Comparison of ENCODE assay signal across 8 cellular contexts in genomic region chr1:206557636-206558473, GRCh38. TPM values are rescaled to one million over a fixed set of nuclear protein-coding genes. Genes with fewer than 3 reads are reported as not detected.
DNase-seq lines count a peak whose midpoint lies in the region; TF ChIP-seq lines count a peak whose summit lies in the region.

No MANE protein-coding gene starts in this region.

- H3K27me3 ChIP-seq in GM23248 (replicated peaks; ENCODE audit: insufficient read depth) (no peaks in the 10 kb centered on the region), SU-DHL-6 (ENCODE audit: low read length) (no peaks in the 10 kb centered on the region), osteoblast (ENCODE audit: insufficient read depth, low read length) (peaks cover 9% of the 10 kb centered on the region)

- H3K4me3 ChIP-seq in AG04449 (ENCODE audit: low read depth, low read length) = peak overlapping the region; percentile 53
- peak overlapping the region; percentile 72 for H3K4me3 ChIP-seq in GM23248
- H3K4me3 ChIP-seq in SU-DHL-6 (ENCODE audit: insufficient read depth, low read length, poor library complexity, severe bottlenecking) = peak overlapping the region; percentile 70
- peak overlapping the region; percentile 69 for H3K4me3 ChIP-seq in osteoblast (ENCODE audit: insufficient read depth, low read length)

- H3K4me2 ChIP-seq in GM23248 (ENCODE audit: unreplicated experiment) (peak overlapping the region; percentile 85), SU-DHL-6 (ENCODE audit: low read depth, low read length, poor library complexity, severe bottlenecking) (peak overlapping the region; percentile 92), osteoblast (ENCODE audit: insufficient read depth, low read length) (peak overlapping the region; percentile 80)

- in situ Hi-C loops in GM23248 (cut with MboI) = no loop called here

- H4K20me1 ChIP-seq in GM23248 (ENCODE audit: insufficient read depth) = no peaks in the 10 kb centered on the region
- no peaks in the 10 kb centered on the region for H4K20me1 ChIP-seq in SU-DHL-6 (ENCODE audit: low read depth, low read length)
- H4K20me1 ChIP-seq in osteoblast (ENCODE audit: insufficient read depth, low read length) = no peaks in the 10 kb centered on the region

- H3K36me3 ChIP-seq in GM23248 (ENCODE audit: low read depth) (no peaks in the 10 kb centered on the region), SU-DHL-6 (ENCODE audit: low read length) (no peaks in the 10 kb centered on the region), osteoblast (ENCODE audit: insufficient read depth, low read length) (no peaks in the 10 kb centered on the region)

- 85% methylated on average over 14 of the region's 14 CpGs for WGBS in GM23248 (ENCODE audit: low coverage in 1 of 2, low lambda C conversion rate in 2 of 2, missing lambda C conversion rate in 2 of 2), 2 experiments

- H3K9me2 ChIP-seq in GM23248 (ENCODE audit: insufficient read depth) = no peaks in the 10 kb centered on the region
- no peaks in the 10 kb centered on the region for H3K9me2 ChIP-seq in SU-DHL-6 (replicated peaks; ENCODE audit: insufficient read depth, low read length)

- H3K27ac ChIP-seq in GM23248 (no peak overlapping the region), SU-DHL-6 (ENCODE audit: low read depth, low read length) (peak overlapping the region; percentile 91), osteoblast (ENCODE audit: low read depth, low read length) (no peak overlapping the region)

- TF ChIP-seq CTCF in AG04449 (IDR thresholded peaks at IDR 0.05; ENCODE audit: insufficient read depth, low read length, missing control alignments) (no peak), SU-DHL-6 (IDR thresholded peaks at IDR 0.05; ENCODE audit: insufficient read depth, low read length, poor library complexity, severe bottlenecking) (no peak), osteoblast (IDR thresholded peaks at IDR 0.05; ENCODE audit: extremely low read depth, low read depth, low read length) (no peak), GM10248 (IDR thresholded peaks at IDR 0.05; ENCODE audit: control extremely low read depth, extremely low read depth, low read depth, missing control alignments) (no peak)

- CTCF ChIA-PET in AG04449 (lab: Yijun Ruan, JAX) (interaction anchor here (0.8 to 7.9 kb wide), 3 partner anchors 14 to 26 kb away, joined by 3 to 136 read pairs (median 23); no protein-coding TSS in a partner anchor), GM10248 (lab: Yijun Ruan, JAX) (interaction anchor here (0.8 to 21.1 kb wide), 4 partner anchors 15 to 67 kb away, joined by 3 to 290 read pairs (median 95); partner anchors contain the start of gene EIF2D)

- H3K9me3 ChIP-seq in GM23248 (ENCODE audit: low read depth) (no peaks in the 10 kb centered on the region), SU-DHL-6 (ENCODE audit: insufficient read depth, low read length) (no peaks in the 10 kb centered on the region), osteoblast (ENCODE audit: low read depth, low read length) (no peaks in the 10 kb centered on the region)

- no peak for TF ChIP-seq POLR2A in erythroblast (IDR thresholded peaks at IDR 0.05; ENCODE audit: low read length)

- H3K79me2 ChIP-seq in GM23248 (ENCODE audit: insufficient read depth) = no peaks in the 10 kb centered on the region
- peaks cover 32% of the 10 kb centered on the region for H3K79me2 ChIP-seq in SU-DHL-6 (ENCODE audit: insufficient read depth, low read length)
- no peaks in the 10 kb centered on the region for H3K79me2 ChIP-seq in osteoblast (ENCODE audit: insufficient read depth, low read length)

- DNase-seq in AG04449 (ENCODE audit: low read depth, low spot score) = no peak
- no peak for DNase-seq in GM23248
- peak; percentile 54 to 55 for DNase-seq in erythroblast (lab: John Stamatoyannopoulos, UW)
- DNase-seq in osteoblast (ENCODE audit: insufficient read length, low spot score, missing footprints) = peak; percentile 81
- no peak for DNase-seq in SHP77 (lab: John Stamatoyannopoulos, UW)
- DNase-seq in GM10248 (ENCODE audit: extremely low spot score) = no peak
- DNase-seq in HPDE6-E6E7 (ENCODE audit: extremely low spot score) = no peak

- H2AFZ ChIP-seq in GM23248 (peak overlapping the region; percentile 79), SU-DHL-6 (ENCODE audit: low read depth, low read length, severe bottlenecking) (peak overlapping the region; percentile 22), osteoblast (ENCODE audit: low read length) (peak overlapping the region; percentile 56)

- peak overlapping the region; percentile 43; the same call in 1 of the 2 replicates for H3K9ac ChIP-seq in GM23248
- peak overlapping the region; percentile 90 for H3K9ac ChIP-seq in SU-DHL-6 (ENCODE audit: low read length)

- H3K4me1 ChIP-seq in GM23248 (ENCODE audit: insufficient read depth) (peaks cover 5% of the 10 kb centered on the region; the same call in 1 of the 2 replicates), osteoblast (ENCODE audit: insufficient read depth, low read length) (peaks cover 12% of the 10 kb centered on the region)

- POLR2A ChIA-PET in AG04449 (lab: Yijun Ruan, JAX) (no interaction called here), GM10248 (lab: Yijun Ruan, JAX) (no interaction called here)

- no peaks in the 10 kb centered on the region for H3F3A ChIP-seq in GM23248 (ENCODE audit: insufficient read depth)
- peaks cover 25% of the 10 kb centered on the region for H3F3A ChIP-seq in SU-DHL-6 (ENCODE audit: insufficient read depth)

RNA-seq across cellular contexts. Expression of gene RASSF5, which starts 50.5 kb away (rescaled TPM):
- total RNA-seq in GM23248 (2014; rRNA removed; shearing (Covaris generic)) = 0.22 and 0.89 TPM in 2 replicates
- polyA plus RNA-seq in GM23248 (2016; fragmentation: Nextera tagmentation; extraction: Ambion mirVana) = 0.28 and 0.48 TPM in 2 replicates
- 0.59 and 0.72 TPM in 2 replicates for total RNA-seq in osteoblast

RNA-seq across cellular contexts. Expression of gene EIF2D, which starts 54.4 kb away (rescaled TPM):
- total RNA-seq in GM23248 (2014; rRNA removed; shearing (Covaris generic)) = 46.7 and 53.4 TPM in 2 replicates
- polyA plus RNA-seq in GM23248 (2016; fragmentation: Nextera tagmentation; extraction: Ambion mirVana) = 31.2 and 31.4 TPM in 2 replicates
- 52.8 and 53.6 TPM in 2 replicates for total RNA-seq in osteoblast

Comparison
In these comparisons a context has a peak if more than half of its experiments do, and no peak if none do; other contexts are left out.
1. DNase-seq: peak in erythroblast (2 of 2) and osteoblast (single experiment); none in AG04449 (single experiment), GM23248 (single experiment), SHP77 (0 of 2), GM10248 (single experiment) and HPDE6-E6E7 (single experiment).
2. H2AFZ ChIP-seq: peak in every context shown above with its lines; median percentile 79 in GM23248; 56 in osteoblast; 22 in SU-DHL-6.
3. Peak in every context shown above with its lines, with median percentiles within 50 percentile points of each other: H3K4me3 ChIP-seq and H3K4me2 ChIP-seq.